Comparison of ENCODE assay signal across 9 cellular contexts in the genomic region with DNA sequence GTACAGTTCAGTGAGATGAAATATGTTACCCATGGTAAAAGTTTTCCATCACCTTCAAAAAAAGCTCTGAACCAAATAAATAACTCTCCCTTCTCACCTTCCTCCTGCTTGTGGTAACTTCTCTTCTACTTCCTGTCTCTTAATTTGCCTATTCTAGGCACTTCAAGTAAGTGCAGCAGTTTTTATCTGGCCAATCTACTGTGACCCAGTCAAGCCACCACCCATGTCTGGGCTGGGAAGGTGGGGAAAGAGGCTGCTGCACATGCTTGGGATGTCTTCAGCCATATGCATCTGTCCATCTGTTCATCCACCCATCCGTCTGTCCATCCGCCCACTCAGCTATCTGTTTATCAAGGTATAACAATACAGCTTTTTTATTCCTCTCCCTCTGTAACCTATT. TPM values are rescaled to one million over a fixed set of nuclear protein-coding genes. Genes with fewer than 3 reads are reported as not detected.
DNase-seq lines count a peak whose midpoint lies in the region; ATAC-seq and TF ChIP-seq lines count a peak whose summit lies in the region.
"Had no signal": no experiment of that assay in that cellular context is flagged by ENCODE, and none has a peak within 500 bp of the region (broad histone marks: within the 10 kb centered on the region; RNA-seq: fewer than 3 reads in every experiment).

No MANE protein-coding gene starts in this region.

- no peaks in the 10 kb centered on the region for H3K9me3 ChIP-seq in psoas muscle

- no peak for TF ChIP-seq CTCF in psoas muscle (IDR thresholded peaks at IDR 0.05)

- intact Hi-C loops in psoas muscle (cut with DNase I) = no loop called here

- DNase-seq in NCI-H82 treated with DMSO at 0.1 percent for 48 hours (lab: John Stamatoyannopoulos, UW; ENCODE audit: unreplicated experiment) = peak; percentile 97
- DNase-seq in psoas muscle = no peak
- DNase-seq in Ammon's horn (ENCODE audit: low spot score) = no peak
- DNase-seq in ACHN = no peak
- DNase-seq in NOMO-1 (lab: John Stamatoyannopoulos, UW; ENCODE audit: unreplicated experiment in 2 of 2) = no peak
- no peak for DNase-seq in stimulated activated CD4-positive, alpha-beta T cell treated with anti-CD3 and anti-CD28 coated beads, Interleukin-1b, Interleukin-23, amount 100 ng/mL, for 48 hours
- DNase-seq: NCI-H748 treated with DMSO at 0.1 percent for 48 hours had no signal

- peaks cover 0 to 31% of the 10 kb centered on the region in 2 donors for H3K36me3 ChIP-seq in psoas muscle (ENCODE audit: insufficient read depth in 1 of 2, low read depth in 1 of 2)

- in situ Hi-C loops in ACHN (cut with HindIII; ENCODE audit: low pct_ligation_motif_present, low pct_unique_long_range_greater_than_20kb, low sequenced_read_pairs) = no loop called here

- no peak overlapping the region for H3K4me3 ChIP-seq in psoas muscle

- ATAC-seq in GM18870 (IDR thresholded peaks at IDR 0.05; ENCODE audit: unreplicated experiment) (peak; percentile 88), HG02588 (IDR thresholded peaks at IDR 0.05; ENCODE audit: unreplicated experiment) (peak; percentile 83), psoas muscle (peak in 1 of 4 donors; percentile 33)

- peak overlapping the region; percentile 23 for H3K27ac ChIP-seq in psoas muscle

- peaks cover 32% of the 10 kb centered on the region for H3K4me1 ChIP-seq in psoas muscle

- WGBS in psoas muscle, 3 donors = 73 to 81% (median 80%) methylated on average over 2 of the region's 2 CpGs

- no peaks in the 10 kb centered on the region for H3K27me3 ChIP-seq in psoas muscle (ENCODE audit: insufficient read depth in 3 of 3, low read length in 2 of 3)

RNA-seq across cellular contexts. Expression of a gene that starts 31.6 kb away (rescaled TPM):
- total RNA-seq in psoas muscle = 100 to 1,000 TPM in 1 of 4 donors, 10 to 100 TPM in 3; 68.8 to 105 (median 84.7) TPM
- polyA plus RNA-seq in psoas muscle = 10 to 100 TPM; 13.6 to 41.9 (median 22.7) TPM
